11 cellular contexts compared by ENCODE assay signal in the genomic region with DNA sequence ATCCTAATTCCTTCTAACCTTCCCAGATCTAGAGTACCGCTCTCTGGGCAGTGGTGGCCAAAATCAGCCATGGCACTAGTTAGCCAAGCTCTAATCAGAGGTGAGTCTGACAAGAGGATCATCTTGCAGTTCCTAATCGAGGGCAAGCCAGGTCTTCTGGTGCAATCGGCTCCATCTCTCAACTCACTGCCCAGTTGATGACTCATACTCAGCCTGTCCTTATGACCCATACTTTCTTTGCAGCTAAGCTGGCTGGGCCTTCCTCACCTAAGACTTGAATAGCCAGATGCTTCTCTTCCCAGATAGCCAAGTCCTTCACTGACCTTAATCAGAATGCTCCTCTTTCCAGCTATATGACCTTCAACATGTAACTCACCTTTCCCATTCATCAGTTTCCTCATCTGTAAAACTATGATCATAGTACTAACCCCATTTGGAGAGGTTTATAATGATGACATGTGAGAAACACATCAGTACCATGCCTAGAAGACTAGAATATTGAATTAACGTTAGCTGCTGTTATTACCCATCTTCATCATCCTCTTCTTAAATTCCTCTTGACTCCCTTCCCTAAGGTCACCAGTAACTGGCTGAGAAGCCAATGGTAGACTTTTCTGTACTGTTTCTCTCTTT. TPM values are rescaled to one million over a fixed set of nuclear protein-coding genes. Genes with fewer than 3 reads are reported as not detected.
DNase-seq lines count a peak whose midpoint lies in the region; ATAC-seq, FAIRE-seq and TF ChIP-seq lines count a peak whose summit lies in the region.
"Had no signal": no experiment of that assay in that cellular context is flagged by ENCODE, and none has a peak within 500 bp of the region (broad histone marks: within the 10 kb centered on the region; RNA-seq: fewer than 3 reads in every experiment).

No MANE protein-coding gene starts in this region.

- H3K27me3 ChIP-seq in AG04450 (ENCODE audit: control insufficient read depth, insufficient read depth, low read length): no peaks in the 10 kb centered on the region

- FAIRE-seq in HTR-8/SVneo (lab: Jason Lieb, UNC): peak; percentile 49

- POLR2A ChIA-PET in AG04450 (lab: Yijun Ruan, JAX): interaction anchor here (1.2 kb wide), 1 partner anchor 57 kb away, joined by 4 read pairs; a partner anchor contains a TSS

- no peak overlapping the region for H3K4me3 ChIP-seq in AG04450 (ENCODE audit: low read depth, low read length)
- H3K4me3 ChIP-seq in astrocyte of the spinal cord (ENCODE audit: low read depth, low read length): no peak overlapping the region

- no peak overlapping the region for H3K27ac ChIP-seq in AG04450 (ENCODE audit: low read depth, low read length)

- H3K9me3 ChIP-seq in AG04450 (ENCODE audit: control insufficient read depth, insufficient read depth, low read length): no peaks in the 10 kb centered on the region

- CTCF ChIA-PET in AG04450 (lab: Charles Lee): interaction anchor here (1.0 to 1.5 kb wide), 3 partner anchors 26 to 174 kb away, joined by 3 to 5 read pairs (median 3); no protein-coding TSS in a partner anchor

- TF ChIP-seq CTCF in AG04450 (IDR thresholded peaks at IDR 0.05; ENCODE audit: low read depth, low read length) (no peak), astrocyte of the spinal cord (IDR thresholded peaks at IDR 0.05; ENCODE audit: low read depth, low read length) (no peak)

- ATAC-seq in left lobe of liver (peak; percentile 95), HG03378 (IDR thresholded peaks at IDR 0.05; ENCODE audit: unreplicated experiment) (no peak), HG03175 (IDR thresholded peaks at IDR 0.05; ENCODE audit: unreplicated experiment) (no peak), GM18867 (IDR thresholded peaks at IDR 0.05; ENCODE audit: unreplicated experiment) (no peak)
- ATAC-seq: activated CD4-positive, CD25-positive, alpha-beta regulatory T cell treated with anti-CD3 and anti-CD28 coated beads, Interleukin-2, amount 50 U/mL, for 24 hours had no signal

- DNase-seq in AG04450 (ENCODE audit: low read depth, low spot score) (peak; percentile 33), HTR-8/SVneo (ENCODE audit: insufficient read length, low spot score) (peak; percentile 85), astrocyte of the spinal cord (ENCODE audit: low read depth, low spot score) (peak; percentile 68), left lobe of liver (ENCODE audit: low spot score) (peak; percentile 77), D341Med (ENCODE audit: low spot score) (no peak)
- DNase-seq: CD4-positive, CD25-positive, alpha-beta regulatory T cell; NCI-H2029 had no signal

- in situ Hi-C loops in astrocyte of the spinal cord (cut with HindIII; ENCODE audit: low sequenced_read_pairs): no loop called here

RNA-seq across cellular contexts. Expression of a gene that starts 57.1 kb away (rescaled TPM):
- 8.3 and 9.2 TPM in 2 replicates for polyA plus RNA-seq in AG04450 (2011; rRNA removed)
- polyA minus RNA-seq in AG04450 (2011; rRNA and poly(A)+ RNA removed): 36.2 and 42.4 TPM in 2 replicates
- total RNA-seq in left lobe of liver: 3.9 TPM
